Comparison of ENCODE assay signal across 1 cellular context in the genomic region with DNA sequence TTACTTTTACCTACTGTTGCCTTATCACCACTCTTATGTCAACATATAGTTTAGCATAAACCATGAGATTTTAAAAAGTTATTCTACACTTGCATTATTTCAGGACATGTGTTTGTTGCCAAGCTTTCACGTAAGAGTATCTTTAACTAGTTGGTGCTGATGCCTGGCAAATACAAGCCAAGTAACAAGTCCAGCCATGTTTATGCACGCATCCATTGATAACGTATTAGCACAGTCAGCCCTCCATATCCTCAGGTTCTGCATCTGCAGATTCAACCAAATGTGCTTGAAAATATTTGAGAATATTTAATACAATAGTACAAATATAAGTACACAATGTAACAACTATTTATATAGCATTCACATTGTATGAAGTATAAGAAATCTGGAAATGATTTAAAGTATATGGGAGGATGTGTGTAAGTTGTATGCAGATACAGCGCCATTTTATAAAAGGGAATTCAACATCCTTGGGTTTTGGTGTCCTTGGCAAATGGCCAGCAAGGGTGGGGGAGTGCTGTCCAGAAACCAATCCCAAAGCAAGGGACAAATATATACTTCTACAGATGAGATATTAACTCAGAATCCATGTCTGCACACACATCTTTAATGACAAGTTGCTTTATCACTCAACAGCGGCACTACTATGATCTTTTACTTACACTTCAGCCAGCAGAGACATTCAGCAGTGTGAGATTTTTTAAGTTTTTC.
TF ChIP-seq lines count a peak whose summit lies in the region.

No MANE protein-coding gene starts in this region.

TF ChIP-seq in K562, 482 proteins besides CTCF, POLR2A, EP300 and RAD21 (continued from another document):
- TF ChIP-seq ZNF318 (IDR thresholded peaks at IDR 0.05; ENCODE audit: borderline replicate concordance in 1 of 2, low read depth in 1 of 2): no peak
- no peak for TF ChIP-seq MYBL2 (IDR thresholded peaks at IDR 0.05; ENCODE audit: low read depth)
- no peak for TF ChIP-seq MYBL2 (CRISPR knock-in tag; IDR thresholded peaks at IDR 0.05; ENCODE audit: borderline replicate concordance)
- 0 out of 2 replicates have a peak, but pooled peaks have one; percentile 15 for TF ChIP-seq SUPT5H (IDR thresholded peaks at IDR 0.05)
- TF ChIP-seq NELFE (IDR thresholded peaks at IDR 0.05; ENCODE audit: insufficient read depth, insufficient read length): no peak
- no peak for TF ChIP-seq PHF21A (IDR thresholded peaks at IDR 0.05; ENCODE audit: borderline replicate concordance, low read depth)
- no peak for TF ChIP-seq PPARD (CRISPR knock-in tag; IDR thresholded peaks at IDR 0.05)
- no peak for TF ChIP-seq PCBP2 (IDR thresholded peaks at IDR 0.05; ENCODE audit: low read depth, low read length, poor library complexity, severe bottlenecking)
- TF ChIP-seq ZC3H11A (IDR thresholded peaks at IDR 0.05; ENCODE audit: low read depth, low read length): no peak
- no peak for TF ChIP-seq HDGF (IDR thresholded peaks at IDR 0.05)
- TF ChIP-seq ZBTB7A (IDR thresholded peaks at IDR 0.05; ENCODE audit: borderline replicate concordance, control insufficient read depth, low read depth, low read length): no peak
- TF ChIP-seq RBBP5 (IDR thresholded peaks at IDR 0.05; ENCODE audit: borderline replicate concordance, insufficient read depth, low read length, poor library complexity, severe bottlenecking): no peak
- no peak for TF ChIP-seq TRIM28 (IDR thresholded peaks at IDR 0.05)
- no peak for TF ChIP-seq OTX1 (CRISPR knock-in tag; IDR thresholded peaks at IDR 0.05)
- no peak for TF ChIP-seq ZNF280A (IDR thresholded peaks at IDR 0.05; ENCODE audit: low read depth, partially characterized antibody)
- no peak for TF ChIP-seq YY1 (IDR thresholded peaks at IDR 0.05; ENCODE audit: borderline replicate concordance in 1 of 3, control insufficient read depth in 1 of 3, extremely low read depth in 1 of 3, insufficient read depth in 3 of 3, insufficient read length in 1 of 3, insufficient replicate concordance in 2 of 3, low read depth in 1 of 3, low read length in 2 of 3)
- no peak for TF ChIP-seq ZNF436 (CRISPR knock-in tag; IDR thresholded peaks at IDR 0.05)
- TF ChIP-seq ADNP (tag; IDR thresholded peaks at IDR 0.05): no peak
- no peak for TF ChIP-seq KAT2B (IDR thresholded peaks at IDR 0.05; ENCODE audit: low read depth, low read length)
- peak; percentile 93 for TF ChIP-seq NFIC (IDR thresholded peaks at IDR 0.05)
- no peak for TF ChIP-seq SAFB2 (IDR thresholded peaks at IDR 0.05; ENCODE audit: borderline replicate concordance, low read depth, low read length, severe bottlenecking)
- no peak for TF ChIP-seq NFXL1 (CRISPR knock-in tag; IDR thresholded peaks at IDR 0.05)
- no peak for TF ChIP-seq ELF2 (CRISPR knock-in tag; IDR thresholded peaks at IDR 0.05)
- no peak for TF ChIP-seq SRF (CRISPR knock-in tag; IDR thresholded peaks at IDR 0.05)
- TF ChIP-seq ZBTB26 (CRISPR knock-in tag; IDR thresholded peaks at IDR 0.05): no peak
- no peak for TF ChIP-seq ZNF316 (IDR thresholded peaks at IDR 0.05)
- TF ChIP-seq ZNF324 (CRISPR knock-in tag; IDR thresholded peaks at IDR 0.05): 0 out of 2 replicates have a peak, but pooled peaks have one; percentile 24
- peak; percentile 33; the same call in 1 of the 2 replicates for TF ChIP-seq POLR2AphosphoS5 (IDR thresholded peaks at IDR 0.05; ENCODE audit: control insufficient read depth, insufficient read depth, low read depth, low read length)
- no peak for TF ChIP-seq ZNF197 (CRISPR knock-in tag; IDR thresholded peaks at IDR 0.05; ENCODE audit: low read depth)
- TF ChIP-seq TGIF2 (CRISPR knock-in tag; IDR thresholded peaks at IDR 0.05): no peak
- TF ChIP-seq NBN (IDR thresholded peaks at IDR 0.05; ENCODE audit: low read depth): no peak
- no peak for TF ChIP-seq GMEB1 (CRISPR knock-in tag; IDR thresholded peaks at IDR 0.05)
- no peak for TF ChIP-seq TCF3 (CRISPR knock-in tag; IDR thresholded peaks at IDR 0.05)
- TF ChIP-seq MIER1 (IDR thresholded peaks at IDR 0.05; ENCODE audit: low read depth): no peak
- no peak for TF ChIP-seq C11orf30 (IDR thresholded peaks at IDR 0.05; ENCODE audit: low read depth)
- TF ChIP-seq ILK (tag; IDR thresholded peaks at IDR 0.05; ENCODE audit: borderline replicate concordance, low read depth): no peak
- TF ChIP-seq, protein P1, sequence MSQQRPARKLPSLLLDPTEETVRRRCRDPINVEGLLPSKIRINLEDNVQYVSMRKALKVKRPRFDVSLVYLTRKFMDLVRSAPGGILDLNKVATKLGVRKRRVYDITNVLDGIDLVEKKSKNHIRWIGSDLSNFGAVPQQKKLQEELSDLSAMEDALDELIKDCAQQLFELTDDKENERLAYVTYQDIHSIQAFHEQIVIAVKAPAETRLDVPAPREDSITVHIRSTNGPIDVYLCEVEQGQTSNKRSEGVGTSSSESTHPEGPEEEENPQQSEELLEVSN (IDR thresholded peaks at IDR 0.05; ENCODE audit: borderline replicate concordance in 1 of 2, extremely low read depth in 1 of 2, insufficient read depth in 1 of 2, insufficient read length in 1 of 2, low read depth in 1 of 2, low read length in 1 of 2, poor library complexity in 1 of 2, severe bottlenecking in 1 of 2): no peak
- TF ChIP-seq SMARCB1 (IDR thresholded peaks at IDR 0.05; ENCODE audit: insufficient read length, low read depth): no peak
- TF ChIP-seq MAFK (IDR thresholded peaks at IDR 0.05; ENCODE audit: low read length): peak; percentile 23; the same call in 1 of the 2 replicates
- TF ChIP-seq RBM39 (optimal IDR thresholded peaks at IDR 0.05; ENCODE audit: low read depth, low read length): no peak
- no peak for TF ChIP-seq PTTG1 (tag; IDR thresholded peaks at IDR 0.05; ENCODE audit: low read depth)
- TF ChIP-seq JUN (IDR thresholded peaks at IDR 0.05; ENCODE audit: borderline replicate concordance, low read depth, low read length): no peak
- TF ChIP-seq JUN (CRISPR knock-in tag; IDR thresholded peaks at IDR 0.05; ENCODE audit: borderline replicate concordance): no peak
- 0 out of 2 replicates have a peak, but pooled peaks have one; percentile 41 for TF ChIP-seq ERF (CRISPR knock-in tag; IDR thresholded peaks at IDR 0.05)
- no peak for TF ChIP-seq POLR2H (tag; IDR thresholded peaks at IDR 0.05; ENCODE audit: low read depth)
